In genomic region chr2:71000780-71001591, GRCh38 we compare ENCODE assay signal across 8 cellular contexts. TPM values are rescaled to one million over a fixed set of nuclear protein-coding genes. Genes with fewer than 3 reads are reported as not detected.
DNase-seq lines count a peak whose midpoint lies in the region; ATAC-seq and TF ChIP-seq lines count a peak whose summit lies in the region.

No MANE protein-coding gene starts in this region.

- H3K27me3 Mint-ChIP-seq in stimulated activated naive CD8-positive, alpha-beta T cell treated with anti-CD3 and anti-CD28 coated beads, Interleukin-15, amount 100 ng/mL, for 72 hours: no peaks in the 10 kb centered on the region

- H3K4me2 ChIP-seq in OCI-LY1 (ENCODE audit: low read length): peak overlapping the region; percentile 95
- H3K4me2 ChIP-seq in fibroblast of lung (ENCODE audit: extremely low read depth, insufficient read depth, low read length): peak overlapping the region; percentile 39
- no peak overlapping the region for H3K4me2 ChIP-seq in neural cell (ENCODE audit: low read length)

- H3K4me1 Mint-ChIP-seq in stimulated activated naive CD8-positive, alpha-beta T cell treated with anti-CD3 and anti-CD28 coated beads, Interleukin-15, amount 100 ng/mL, for 72 hours: peaks cover 33% of the 10 kb centered on the region

- H3K4me3 Mint-ChIP-seq in stimulated activated naive CD8-positive, alpha-beta T cell treated with anti-CD3 and anti-CD28 coated beads, Interleukin-15, amount 100 ng/mL, for 72 hours: peak overlapping the region; percentile 88 to 90

- H3K36me3 ChIP-seq in OCI-LY1 (ENCODE audit: insufficient read depth, low read length) (no peaks in the 10 kb centered on the region), fibroblast of lung (ENCODE audit: control insufficient read depth, insufficient read depth, low read length) (no peaks in the 10 kb centered on the region), neural cell (ENCODE audit: insufficient read depth, low read length) (no peaks in the 10 kb centered on the region)

- peak; percentile 43 for TF ChIP-seq RAD21 in neural cell (conservative IDR thresholded peaks at IDR 0.05)

- H2AFZ ChIP-seq in OCI-LY1 (ENCODE audit: low read length) (peak overlapping the region; percentile 95), fibroblast of lung (ENCODE audit: low read length) (peak overlapping the region; percentile 86), neural cell (ENCODE audit: low read depth, low read length) (no peak overlapping the region)

- no peaks in the 10 kb centered on the region for H3K9me2 ChIP-seq in OCI-LY1 (ENCODE audit: low read depth, low read length)
- H3K9me2 ChIP-seq in neural cell (ENCODE audit: insufficient read depth, low read length): no peaks in the 10 kb centered on the region

- TF ChIP-seq CTCF in GM20000 (IDR thresholded peaks at IDR 0.05; ENCODE audit: extremely low read depth, missing control alignments) (peak; percentile 70), OCI-LY1 (IDR thresholded peaks at IDR 0.05; ENCODE audit: low read length) (peak; percentile 94), fibroblast of lung (conservative IDR thresholded peaks at IDR 0.05 in 1 of 2, IDR thresholded peaks at IDR 0.05 in 1 of 2; ENCODE audit: low read depth in 1 of 2, low read length in 2 of 2) (peak; percentile 75 to 86), neural cell (IDR thresholded peaks at IDR 0.05; ENCODE audit: poor library complexity, severe bottlenecking) (peak; percentile 77)

- H3K27me3 ChIP-seq in OCI-LY1 (ENCODE audit: insufficient read depth, low read length) (no peaks in the 10 kb centered on the region), fibroblast of lung (ENCODE audit: control insufficient read depth, insufficient read depth, low read length) (no peaks in the 10 kb centered on the region), neural cell (ENCODE audit: insufficient read depth, low read depth, low read length) (no peaks in the 10 kb centered on the region)

- H3K79me2 ChIP-seq in OCI-LY1 (ENCODE audit: insufficient read depth, low read length) (no peaks in the 10 kb centered on the region), fibroblast of lung (ENCODE audit: control insufficient read depth, insufficient read depth, low read length) (no peaks in the 10 kb centered on the region), neural cell (replicated peaks; ENCODE audit: insufficient read depth, low read length) (no peaks in the 10 kb centered on the region)

- peak overlapping the region; percentile 68 for H3K9ac ChIP-seq in OCI-LY1 (ENCODE audit: low read length)
- H3K9ac ChIP-seq in fibroblast of lung (ENCODE audit: insufficient read depth, low read length): no peak overlapping the region
- H3K9ac ChIP-seq in neural cell (ENCODE audit: low read length): peak overlapping the region; percentile 62

- H3K4me3 ChIP-seq in OCI-LY1 (ENCODE audit: low read depth, low read length, poor library complexity, severe bottlenecking) (peak overlapping the region; percentile 65), fibroblast of lung (replicated peaks in 1 of 4; ENCODE audit: control extremely low read depth in 1 of 4, insufficient read depth in 1 of 4, low read depth in 3 of 4, low read length in 4 of 4) (peak overlapping the region in 2 of 4 experiments; percentile 41 to 47), neural cell (ENCODE audit: low read length) (no peak overlapping the region)

- H3F3A ChIP-seq in OCI-LY1 (ENCODE audit: insufficient read depth, low read length) (no peaks in the 10 kb centered on the region), neural cell (ENCODE audit: insufficient read depth, low read length, poor library complexity, severe bottlenecking) (no peaks in the 10 kb centered on the region)

- H4K20me1 ChIP-seq in OCI-LY1 (ENCODE audit: insufficient read depth, low read length) (no peaks in the 10 kb centered on the region), fibroblast of lung (ENCODE audit: control insufficient read depth, extremely low read depth, insufficient read depth, low read length) (no peaks in the 10 kb centered on the region), neural cell (ENCODE audit: insufficient read depth) (no peaks in the 10 kb centered on the region)

- no peak overlapping the region for H3K27ac ChIP-seq in OCI-LY1 (ENCODE audit: low read depth, low read length, poor library complexity, severe bottlenecking)
- no peak overlapping the region for H3K27ac ChIP-seq in fibroblast of lung (ENCODE audit: insufficient read depth, low read length)
- H3K27ac ChIP-seq in neural cell (ENCODE audit: low read length): peak overlapping the region; percentile 72

- TF ChIP-seq EP300 in neural cell (conservative IDR thresholded peaks at IDR 0.05; ENCODE audit: poor library complexity, severe bottlenecking): no peak

- DNase-seq in D341Med (ENCODE audit: low spot score) (peak; percentile 87), GM20000 (ENCODE audit: low spot score) (peak; percentile 81), HT-29 (ENCODE audit: low spot score) (peak; percentile 77), activated T-cell treated with anti-CD3 and anti-CD28 coated beads for 4 hours (peak; percentile 74), fibroblast of lung (ENCODE audit: low read depth in 2 of 2) (peak; percentile 45 to 67)
- DNase-seq in stimulated activated naive CD8-positive, alpha-beta T cell treated with anti-CD3 and anti-CD28 coated beads, Interleukin-15, amount 100 ng/mL, for 72 hours: peak; percentile 84

- no peaks in the 10 kb centered on the region for H3K9me3 Mint-ChIP-seq in stimulated activated naive CD8-positive, alpha-beta T cell treated with anti-CD3 and anti-CD28 coated beads, Interleukin-15, amount 100 ng/mL, for 72 hours

- H3K27ac Mint-ChIP-seq in stimulated activated naive CD8-positive, alpha-beta T cell treated with anti-CD3 and anti-CD28 coated beads, Interleukin-15, amount 100 ng/mL, for 72 hours: peak overlapping the region; percentile 90 to 96

- H3K9me3 ChIP-seq in OCI-LY1 (ENCODE audit: low read length) (no peaks in the 10 kb centered on the region), fibroblast of lung (ENCODE audit: control insufficient read depth, insufficient read depth, low read depth, low read length) (no peaks in the 10 kb centered on the region), neural cell (ENCODE audit: low read length) (no peaks in the 10 kb centered on the region)

- H3K4me1 ChIP-seq in OCI-LY1 (ENCODE audit: insufficient read depth, low read length, severe bottlenecking) (peaks cover 15% of the 10 kb centered on the region), fibroblast of lung (ENCODE audit: control insufficient read depth, extremely low read depth, insufficient read depth, low read length) (no peaks in the 10 kb centered on the region)

- ATAC-seq in stimulated activated naive CD8-positive, alpha-beta T cell treated with anti-CD3 and anti-CD28 coated beads, Interleukin-15, amount 100 ng/mL, for 72 hours: peak; percentile 91

TF ChIP-seq in neural cell, 6 proteins besides CTCF, POLR2A, EP300 and RAD21:
- TF ChIP-seq POLR2AphosphoS5 (IDR thresholded peaks at IDR 0.05): no peak
- TF ChIP-seq EZH2 (IDR thresholded peaks at IDR 0.05; ENCODE audit: borderline replicate concordance, insufficient read depth, low read length, poor library complexity, severe bottlenecking): no peak
- TF ChIP-seq MXI1 (conservative IDR thresholded peaks at IDR 0.05; ENCODE audit: poor library complexity, severe bottlenecking): no peak
- TF ChIP-seq TAF1 (IDR thresholded peaks at IDR 0.05; ENCODE audit: low read depth): no peak
- peak; percentile 63 for TF ChIP-seq SMC3 (conservative IDR thresholded peaks at IDR 0.05; ENCODE audit: poor library complexity)
- TF ChIP-seq REST (IDR thresholded peaks at IDR 0.05; ENCODE audit: borderline replicate concordance): no peak

RNA-seq across cellular contexts. Expression of gene TEX261, which starts 6.3 kb away (rescaled TPM):
- 43.3 and 50.1 TPM in 2 replicates for total RNA-seq in HT-29 (2014; rRNA removed; shearing (Covaris generic))
- 20.5 and 33.0 TPM in 2 replicates for total RNA-seq in fibroblast of lung
- 72.6 and 96.1 TPM in 2 replicates for polyA plus RNA-seq in fibroblast of lung
- polyA plus RNA-seq in fibroblast of lung (2012): 54.4 and 69.7 TPM in 2 replicates
- polyA minus RNA-seq in fibroblast of lung (ENCODE audit: low replicate concordance): 216 TPM in 2 replicates
- 30.3 and 48.2 TPM in 2 replicates for polyA plus RNA-seq in neural cell
- 18.2 and 19.2 TPM in 2 replicates for polyA minus RNA-seq in neural cell

RNA-seq across cellular contexts. Expression of gene ANKRD53, which starts 22.6 kb away (rescaled TPM):
- total RNA-seq in HT-29 (2014; rRNA removed; shearing (Covaris generic)): 0.28 TPM in 1 of 2 replicates, not detected in the other
- 0.26 and 1.3 TPM in 2 replicates for total RNA-seq in fibroblast of lung
- polyA plus RNA-seq in fibroblast of lung: 0.58 and 2.0 TPM in 2 replicates
- polyA plus RNA-seq in fibroblast of lung (2012): 1.4 and 3.0 TPM in 2 replicates
- 0.55 and 10.7 TPM in 2 replicates for polyA minus RNA-seq in fibroblast of lung (ENCODE audit: low replicate concordance)
- polyA plus RNA-seq in neural cell: not detected in 2 replicates
- not detected in 2 replicates for polyA minus RNA-seq in neural cell
